Comparison of ENCODE assay signal across 8 cellular contexts in genomic region chr11:14499178-14499559, GRCh38. TPM values are rescaled to one million over a fixed set of nuclear protein-coding genes. Genes with fewer than 3 reads are reported as not detected.
DNase-seq lines count a peak whose midpoint lies in the region; ATAC-seq and TF ChIP-seq lines count a peak whose summit lies in the region.

No MANE protein-coding gene starts in this region.

- H3K4me1 ChIP-seq in BE2C (no peaks in the 10 kb centered on the region), esophagus (ENCODE audit: control insufficient read depth in 2 of 2, insufficient read depth in 2 of 2, low read length in 1 of 2) (no peaks in the 10 kb centered on the region), transverse colon (peaks cover 0 to 31% (median 6%) of the 10 kb centered on the region in 4 donors)

- TF ChIP-seq EP300 in transverse colon (IDR thresholded peaks at IDR 0.05; ENCODE audit: low read depth): no peak

- no peaks in the 10 kb centered on the region for H3K27me3 Mint-ChIP-seq in IgD-negative memory B cell
- H3K27me3 Mint-ChIP-seq in natural killer cell (ENCODE audit: low read depth in 2 of 2): no peaks in the 10 kb centered on the region

- H3K4me3 Mint-ChIP-seq in IgD-negative memory B cell: peak overlapping the region; percentile 94 to 100 (median 96)
- H3K4me3 Mint-ChIP-seq in natural killer cell: peak overlapping the region; percentile 98

- ATAC-seq in GM19455 (IDR thresholded peaks at IDR 0.05; ENCODE audit: unreplicated experiment) (peak; percentile 13), natural killer cell (peak; percentile 31 to 49 (median 38))

- no peaks in the 10 kb centered on the region for H3K9me3 ChIP-seq in BE2C
- no peaks in the 10 kb centered on the region for H3K9me3 ChIP-seq in esophagus (ENCODE audit: control insufficient read depth in 2 of 2, insufficient read depth in 1 of 2, low read depth in 1 of 2, low read length in 1 of 2)
- H3K9me3 ChIP-seq in transverse colon: no peaks in the 10 kb centered on the region

- peak; percentile 17 for DNase-seq in BE2C
- peak; percentile 37 to 53 for DNase-seq in activated CD4-positive, alpha-beta T cell treated with anti-CD3 and anti-CD28 coated beads, Interleukin-2, amount 50 U/mL, for 48 hours
- DNase-seq in natural killer cell: no peak
- peak; percentile 53 for DNase-seq in transverse colon
- no peak for DNase-seq in SIG-M5 treated with dmso at 0.1 percent for 504 hours (lab: John Stamatoyannopoulos, UW; ENCODE audit: unreplicated experiment)

- peaks cover 7% of the 10 kb centered on the region for H3K36me3 ChIP-seq in BE2C
- peaks cover 0 to 2% of the 10 kb centered on the region in 2 donors for H3K36me3 ChIP-seq in esophagus (ENCODE audit: control insufficient read depth in 2 of 2, insufficient read depth in 2 of 2, low read length in 1 of 2)
- peaks cover 0 to 37% (median 11%) of the 10 kb centered on the region in 4 donors for H3K36me3 ChIP-seq in transverse colon

- intact Hi-C loops in natural killer cell (cut with micrococcal nuclease): loop anchor here (1.0 to 5.0 kb wide), 4 partner anchors 21 to 406 kb away; partner anchors contain the start of genes CYP2R1 and PSMA1
- intact Hi-C loops in transverse colon (cut with DNase I; ENCODE audit: low total_unique reads): no loop called here

- H3K4me3 ChIP-seq in BE2C (ENCODE audit: low read depth, low read length) (peak overlapping the region; percentile 81), esophagus (ENCODE audit: low read depth in 1 of 2, low read length in 2 of 2) (peak overlapping the region; percentile 85 to 89), transverse colon (peak overlapping the region; percentile 71 to 96 (median 85))

- H3K27ac ChIP-seq in esophagus (ENCODE audit: low read depth in 2 of 2, low read length in 1 of 2) (peak overlapping the region; percentile 78 to 94), transverse colon (peak overlapping the region; percentile 88 to 96 (median 92))

- TF ChIP-seq POLR2A in transverse colon (IDR thresholded peaks at IDR 0.05): no peak

- H3K27me3 ChIP-seq in BE2C: no peaks in the 10 kb centered on the region
- H3K27me3 ChIP-seq in esophagus (ENCODE audit: control insufficient read depth in 1 of 2, insufficient read depth in 2 of 2, low read length in 2 of 2): no peaks in the 10 kb centered on the region
- no peaks in the 10 kb centered on the region for H3K27me3 ChIP-seq in transverse colon

- H3K9me3 Mint-ChIP-seq in IgD-negative memory B cell: peaks cover 0 to 2% (median 0%) of the 10 kb centered on the region in 3 donors
- H3K9me3 Mint-ChIP-seq in natural killer cell: no peaks in the 10 kb centered on the region

- H3K27ac Mint-ChIP-seq in IgD-negative memory B cell (peak overlapping the region; percentile 93 to 99 (median 95)), natural killer cell (peak overlapping the region; percentile 96 to 97)

- H3K4me1 Mint-ChIP-seq in IgD-negative memory B cell (peaks cover 20 to 36% (median 27%) of the 10 kb centered on the region in 3 donors), natural killer cell (peaks cover 36 to 51% of the 10 kb centered on the region in 2 donors)

- in situ Hi-C loops in transverse colon (cut with MboI; ENCODE audit: low pct_ligation_motif_present in 1 of 4, low pct_unique_long_range_greater_than_20kb in 1 of 4, low sequenced_read_pairs in 3 of 4): no loop called here

- peaks cover 4% of the 10 kb centered on the region for H3K36me3 Mint-ChIP-seq in IgD-negative memory B cell
- H3K36me3 Mint-ChIP-seq in natural killer cell: peaks cover 18% of the 10 kb centered on the region

- 1% methylated on average over 19 of the region's 19 CpGs for WGBS in esophagus, 2 donors
- WGBS in transverse colon (ENCODE audit: low coverage in 1 of 2), 2 donors: 1% methylated on average over 17 of the region's 19 CpGs; no CpG with 5 or more reads in 1 of the 2 donors

- TF ChIP-seq CTCF in BE2C (IDR thresholded peaks at IDR 0.05; ENCODE audit: low read depth, low read length) (no peak), natural killer cell (IDR thresholded peaks at IDR 0.05) (no peak), transverse colon (IDR thresholded peaks at IDR 0.05) (no peak)

RNA-seq across cellular contexts. Expression of gene COPB1, which starts 0.4 kb away (rescaled TPM):
- 36.4 TPM for polyA plus RNA-seq in BE2C (2012; ENCODE audit: insufficient read depth, insufficient read length, low read depth)
- polyA plus RNA-seq in IgD-negative memory B cell (64.5 TPM), esophagus (10 to 100 TPM; 35.2 to 50.1 TPM)
- total RNA-seq in natural killer cell (10 to 100 TPM; 77.1 to 83.8 (median 80.4) TPM), transverse colon (10 to 100 TPM; 30.7 to 91.9 (median 60.9) TPM)

RNA-seq across cellular contexts. Expression of gene PSMA1, which starts 21.0 kb away (rescaled TPM):
- polyA plus RNA-seq in BE2C (2012; ENCODE audit: insufficient read depth, insufficient read length, low read depth): 95.9 TPM
- polyA plus RNA-seq in IgD-negative memory B cell (138 TPM), esophagus (100 to 1,000 TPM; 111 to 146 TPM)
- total RNA-seq in natural killer cell (100 to 1,000 TPM; 143 to 176 (median 155) TPM), transverse colon (100 to 1,000 TPM in 2 of 4 donors, 10 to 100 TPM in 2; 12.1 to 112 (median 70.4) TPM)

Comparison
In these comparisons a context has a peak if more than half of its experiments do, and no peak if none do; other contexts are left out.
1. DNase-seq: peak in BE2C (single experiment), activated CD4-positive, alpha-beta T cell treated with anti-CD3 and anti-CD28 coated beads, Interleukin-2, amount 50 U/mL, for 48 hours (2 of 2) and transverse colon (single experiment); none in natural killer cell (single experiment) and SIG-M5 treated with dmso at 0.1 percent for 504 hours (single experiment).
2. Peak in every context shown above with its lines, with median percentiles within 50 percentile points of each other: H3K4me3 ChIP-seq.